Comparison of ENCODE assay signal across 1 cellular context in the genomic region with DNA sequence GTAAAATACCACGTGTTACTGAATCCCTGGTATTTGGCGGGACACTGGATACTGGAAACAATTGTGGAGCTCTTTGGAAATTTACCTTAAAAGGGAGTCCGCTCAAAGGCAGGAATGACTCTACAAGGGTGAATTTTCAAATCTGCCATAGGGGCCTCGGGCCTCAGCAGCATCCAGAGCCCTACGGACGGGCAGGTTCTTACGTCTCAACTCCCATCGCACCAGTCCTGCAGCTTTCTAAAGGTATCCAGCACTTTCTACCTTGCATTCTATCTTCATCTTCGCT.
TF ChIP-seq lines count a peak whose summit lies in the region.

No MANE protein-coding gene starts in this region.

TF ChIP-seq in GM23338, 12 proteins besides CTCF, POLR2A, EP300 and RAD21 (continued from another document):
- TF ChIP-seq REST (IDR thresholded peaks at IDR 0.05; ENCODE audit: unreplicated experiment) (no peak), CREB1 (CRISPR knock-in tag; IDR thresholded peaks at IDR 0.05; ENCODE audit: low read depth) (no peak), ZNF331 (CRISPR knock-in tag; IDR thresholded peaks at IDR 0.05; ENCODE audit: low read depth) (no peak), NANOG (IDR thresholded peaks at IDR 0.05; ENCODE audit: borderline replicate concordance) (no peak), EZH2phosphoT487 (IDR thresholded peaks at IDR 0.05; ENCODE audit: unreplicated experiment) (no peak), ZNF462 (CRISPR knock-in tag; IDR thresholded peaks at IDR 0.05) (no peak)
- TF ChIP-seq, protein P1, sequence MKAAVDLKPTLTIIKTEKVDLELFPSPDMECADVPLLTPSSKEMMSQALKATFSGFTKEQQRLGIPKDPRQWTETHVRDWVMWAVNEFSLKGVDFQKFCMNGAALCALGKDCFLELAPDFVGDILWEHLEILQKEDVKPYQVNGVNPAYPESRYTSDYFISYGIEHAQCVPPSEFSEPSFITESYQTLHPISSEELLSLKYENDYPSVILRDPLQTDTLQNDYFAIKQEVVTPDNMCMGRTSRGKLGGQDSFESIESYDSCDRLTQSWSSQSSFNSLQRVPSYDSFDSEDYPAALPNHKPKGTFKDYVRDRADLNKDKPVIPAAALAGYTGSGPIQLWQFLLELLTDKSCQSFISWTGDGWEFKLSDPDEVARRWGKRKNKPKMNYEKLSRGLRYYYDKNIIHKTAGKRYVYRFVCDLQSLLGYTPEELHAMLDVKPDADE (IDR thresholded peaks at IDR 0.05): no peak
